In genomic region chr10:87761892-87762291, GRCh38 we compare ENCODE assay signal across 9 cellular contexts. TPM values are rescaled to one million over a fixed set of nuclear protein-coding genes. Genes with fewer than 3 reads are reported as not detected.
DNase-seq lines count a peak whose midpoint lies in the region; ATAC-seq, FAIRE-seq and TF ChIP-seq lines count a peak whose summit lies in the region.
"Had no signal": no experiment of that assay in that cellular context is flagged by ENCODE, and none has a peak within 500 bp of the region (broad histone marks: within the 10 kb centered on the region; RNA-seq: fewer than 3 reads in every experiment).

No MANE protein-coding gene starts in this region.

- POLR2A ChIA-PET in GM10248 (lab: Yijun Ruan, JAX): no interaction called here

- ATAC-seq in GM19351 (IDR thresholded peaks at IDR 0.05; ENCODE audit: unreplicated experiment) (peak; percentile 82), HG03439 (IDR thresholded peaks at IDR 0.05; ENCODE audit: unreplicated experiment) (peak; percentile 71), pancreas (peak; percentile 30 to 72 (median 56)), GM19328 (IDR thresholded peaks at IDR 0.05; ENCODE audit: unreplicated experiment) (no peak)

- no peak overlapping the region for H3K4me3 ChIP-seq in pancreas
- H3K4me3 ChIP-seq: SK-N-MC had no signal

- H3K27ac Mint-ChIP-seq in activated T-helper 1 cell treated with anti-CD3 and anti-CD28 coated beads, Interleukin-12 subunit alpha, Interleukin-12 subunit beta, Interleukin-2, Interleukin-4 antibody, amounts not matched to agents 30 ng/mL and 10 ng/mL and 1 ng/mL, durations not matched to agents 14 hours and 24 hours and 36 hours: peak overlapping the region; percentile 56

- peak; percentile 11 for DNase-seq in activated T-helper 1 cell treated with anti-CD3 and anti-CD28 coated beads, Interleukin-12 subunit alpha, Interleukin-12 subunit beta, Interleukin-2, Interleukin-4 antibody, amounts not matched to agents 30 ng/mL and 10 ng/mL and 1 ng/mL, durations not matched to agents 14 hours and 24 hours and 36 hours (ENCODE audit: low spot score)
- DNase-seq in pancreas (no peak), GM10248 (ENCODE audit: extremely low spot score) (no peak), 8988T (no peak)

- no peaks in the 10 kb centered on the region for H3K27me3 ChIP-seq in pancreas

- H3K4me1 Mint-ChIP-seq in activated T-helper 1 cell treated with anti-CD3 and anti-CD28 coated beads, Interleukin-12 subunit alpha, Interleukin-12 subunit beta, Interleukin-2, Interleukin-4 antibody, amounts not matched to agents 30 ng/mL and 10 ng/mL and 1 ng/mL, durations not matched to agents 14 hours and 24 hours and 36 hours (ENCODE audit: low read depth): peaks cover 16% of the 10 kb centered on the region
- H3K4me1 Mint-ChIP-seq: neural crest cell had no signal

- intact Hi-C loops in activated T-helper 1 cell treated with anti-CD3 and anti-CD28 coated beads, Interleukin-12 subunit alpha, Interleukin-12 subunit beta, Interleukin-2, Interleukin-4 antibody, amounts not matched to agents 30 ng/mL and 10 ng/mL and 1 ng/mL, durations not matched to agents 14 hours and 24 hours and 36 hours (cut with micrococcal nuclease): loop anchor here (1.0 to 5.0 kb wide), 2 partner anchors 258 to 510 kb away; partner anchors contain the start of gene MINPP1
- intact Hi-C loops in pancreas (cut with DNase I): no loop called here

- H3K4me1 ChIP-seq in pancreas: peaks cover 0 to 6% (median 0%) of the 10 kb centered on the region in 3 donors

- no peaks in the 10 kb centered on the region for H3K9me3 Mint-ChIP-seq in activated T-helper 1 cell treated with anti-CD3 and anti-CD28 coated beads, Interleukin-12 subunit alpha, Interleukin-12 subunit beta, Interleukin-2, Interleukin-4 antibody, amounts not matched to agents 30 ng/mL and 10 ng/mL and 1 ng/mL, durations not matched to agents 14 hours and 24 hours and 36 hours
- H3K9me3 Mint-ChIP-seq: neural crest cell had no signal

- 71 to 82% methylated on average over 2 of the region's 2 CpGs for WGBS in pancreas, 2 donors

- H3K9me3 ChIP-seq in pancreas: no peaks in the 10 kb centered on the region

- no peaks in the 10 kb centered on the region for H3K27me3 Mint-ChIP-seq in activated T-helper 1 cell treated with anti-CD3 and anti-CD28 coated beads, Interleukin-12 subunit alpha, Interleukin-12 subunit beta, Interleukin-2, Interleukin-4 antibody, amounts not matched to agents 30 ng/mL and 10 ng/mL and 1 ng/mL, durations not matched to agents 14 hours and 24 hours and 36 hours (ENCODE audit: insufficient read depth)

- no peak for FAIRE-seq in pancreas (lab: Jason Lieb, UNC)

- no peak for TF ChIP-seq CTCF in pancreas (IDR thresholded peaks at IDR 0.05)
- TF ChIP-seq CTCF in GM10248 (IDR thresholded peaks at IDR 0.05; ENCODE audit: control extremely low read depth, extremely low read depth, low read depth, missing control alignments): no peak

- H3K36me3 ChIP-seq in pancreas: no peaks in the 10 kb centered on the region

- CTCF ChIA-PET in GM10248 (lab: Yijun Ruan, JAX): interaction anchor here (0.8 to 3.3 kb wide), 3 partner anchors 10 to 28 kb away, joined by 3 to 11 read pairs (median 3); no protein-coding TSS in a partner anchor

- H3K36me3 Mint-ChIP-seq in activated T-helper 1 cell treated with anti-CD3 and anti-CD28 coated beads, Interleukin-12 subunit alpha, Interleukin-12 subunit beta, Interleukin-2, Interleukin-4 antibody, amounts not matched to agents 30 ng/mL and 10 ng/mL and 1 ng/mL, durations not matched to agents 14 hours and 24 hours and 36 hours (ENCODE audit: low read depth): peaks cover 23% of the 10 kb centered on the region

- peak overlapping the region; percentile 28 for H3K4me3 Mint-ChIP-seq in activated T-helper 1 cell treated with anti-CD3 and anti-CD28 coated beads, Interleukin-12 subunit alpha, Interleukin-12 subunit beta, Interleukin-2, Interleukin-4 antibody, amounts not matched to agents 30 ng/mL and 10 ng/mL and 1 ng/mL, durations not matched to agents 14 hours and 24 hours and 36 hours
- H3K4me3 Mint-ChIP-seq: neural crest cell had no signal

- no peak overlapping the region for H3K27ac ChIP-seq in pancreas
- H3K27ac ChIP-seq: SK-N-MC had no signal

RNA-seq across cellular contexts. Expression of gene ATAD1, which starts 56.1 kb away (rescaled TPM):
- 50.1 and 53.0 TPM in 2 replicates for total RNA-seq in activated T-helper 1 cell treated with anti-CD3 and anti-CD28 coated beads, Interleukin-12 subunit alpha, Interleukin-12 subunit beta, Interleukin-2, Interleukin-4 antibody, amounts not matched to agents 30 ng/mL and 10 ng/mL and 1 ng/mL, durations not matched to agents 14 hours and 24 hours and 36 hours
- total RNA-seq in pancreas: 10 to 100 TPM; 12.8 to 23.4 (median 18.1) TPM
- 10 to 100 TPM in 1 of 2 donors, 1 to 10 TPM in 1; 3.6 to 11.8 TPM for polyA plus RNA-seq in pancreas
